16 cellular contexts compared by ENCODE assay signal in genomic region chr15:69164807-69165636, GRCh38. TPM values are rescaled to one million over a fixed set of nuclear protein-coding genes. Genes with fewer than 3 reads are reported as not detected.
A peak's percentile ranks its signal among the peaks of the same experiment; 100 is the strongest.
DNase-seq lines count a peak whose midpoint lies in the region; ATAC-seq, FAIRE-seq and TF ChIP-seq lines count a peak whose summit lies in the region.
"Had no signal": no experiment of that assay in that cellular context is flagged by ENCODE, and none has a peak within 500 bp of the region (broad histone marks: within the 10 kb centered on the region; RNA-seq: fewer than 3 reads in every experiment).

No MANE protein-coding gene starts in this region.

- no TSS peak for BruUV-seq in PC-3 (replicated peaks; lab: Mats Ljungman, UMichigan)

- H3K4me3 Mint-ChIP-seq in activated CD4-positive, alpha-beta T cell treated with anti-CD3 and anti-CD28 coated beads, Interleukin-2, amount 10 ng/mL, durations not matched to agents 7 days and 5 days: no peak overlapping the region
- H3K4me3 Mint-ChIP-seq: activated CD4-positive, alpha-beta memory T cell treated with anti-CD3 and anti-CD28 coated beads for 36 hours; activated naive CD8-positive, alpha-beta T cell; natural killer cell had no signal

- H3K79me2 ChIP-seq in PC-3 (ENCODE audit: low read length): peaks cover 48% of the 10 kb centered on the region
- H3K79me2 ChIP-seq in trophoblast cell (ENCODE audit: control insufficient read depth, insufficient read depth, low read length, poor library complexity): peaks cover 9% of the 10 kb centered on the region

- H4K8ac ChIP-seq in trophoblast cell (ENCODE audit: low read depth, low read length): no peak overlapping the region

- H4K20me1 ChIP-seq in PC-3 (ENCODE audit: low read length): no peaks in the 10 kb centered on the region

- peak; percentile 84 for DNase-seq in HCEC 1CT
- peak; percentile 50 for DNase-seq in PC-3
- peak; percentile 67 for DNase-seq in bronchial epithelial cell (ENCODE audit: low read depth)
- no peak for DNase-seq in trophoblast cell
- no peak for DNase-seq in activated CD4-positive, alpha-beta T cell treated with anti-CD3 and anti-CD28 coated beads, Interleukin-2, amount 50 U/mL, for 48 hours
- no peak for DNase-seq in activated CD4-positive, alpha-beta T cell treated with anti-CD3 and anti-CD28 coated beads, Interleukin-2, amount 10 ng/mL, durations not matched to agents 7 days and 5 days
- DNase-seq in T-helper 2 cell: no peak
- DNase-seq: activated CD4-positive, alpha-beta memory T cell treated with anti-CD3 and anti-CD28 coated beads for 36 hours; activated T-cell treated with anti-CD3 and anti-CD28 coated beads, Interleukin-2, amount 50 U/mL, for 1 hour; islet precursor cell; natural killer cell; NCI-H1436 treated with DMSO at 0.1 percent for 48 hours; NCI-H2227 treated with DMSO at 0.1 percent for 48 hours; thyroid gland had no signal

- no peak overlapping the region for H2BK120ac ChIP-seq in trophoblast cell (ENCODE audit: insufficient read depth, low read length, poor library complexity)

- no peaks in the 10 kb centered on the region for H3K9me3 Mint-ChIP-seq in activated CD4-positive, alpha-beta T cell treated with anti-CD3 and anti-CD28 coated beads, Interleukin-2, amount 10 ng/mL, durations not matched to agents 7 days and 5 days
- H3K9me3 Mint-ChIP-seq: activated CD4-positive, alpha-beta memory T cell treated with anti-CD3 and anti-CD28 coated beads for 36 hours; natural killer cell had no signal

- H3K4ac ChIP-seq in trophoblast cell (ENCODE audit: low read depth, low read length): no peak overlapping the region

- peaks cover 9% of the 10 kb centered on the region for H3K79me1 ChIP-seq in trophoblast cell (ENCODE audit: low read length)

- H3K27ac ChIP-seq in PC-3 (ENCODE audit: low read length) (no peak overlapping the region), trophoblast cell (ENCODE audit: low read depth, low read length) (no peak overlapping the region)
- H3K27ac ChIP-seq: esophagus muscularis mucosa, thyroid gland had no signal

- TF ChIP-seq CTCF in PC-3 (conservative IDR thresholded peaks at IDR 0.05; ENCODE audit: low read depth, low read length) (no peak), bronchial epithelial cell (IDR thresholded peaks at IDR 0.05; ENCODE audit: insufficient read depth, low read length, severe bottlenecking) (no peak)

- H2AK5ac ChIP-seq in trophoblast cell (ENCODE audit: low read length): no peak overlapping the region

- no peak overlapping the region for H4K12ac ChIP-seq in trophoblast cell (ENCODE audit: low read depth, low read length)

- H3K4me3 ChIP-seq in PC-3 (ENCODE audit: low read length) (no peak overlapping the region), bronchial epithelial cell (ENCODE audit: low read depth, low read length) (no peak overlapping the region), trophoblast cell (ENCODE audit: low read depth, low read length) (no peak overlapping the region)
- H3K4me3 ChIP-seq: esophagus muscularis mucosa, thyroid gland had no signal

- no peak overlapping the region for H2BK5ac ChIP-seq in trophoblast cell (ENCODE audit: low read depth, low read length, poor library complexity)

- no peak overlapping the region for H4K91ac ChIP-seq in trophoblast cell (ENCODE audit: low read depth, low read length)

- peaks cover 18% of the 10 kb centered on the region for H3K27me3 Mint-ChIP-seq in activated CD4-positive, alpha-beta T cell treated with anti-CD3 and anti-CD28 coated beads, Interleukin-2, amount 10 ng/mL, durations not matched to agents 7 days and 5 days
- H3K27me3 Mint-ChIP-seq: activated naive CD8-positive, alpha-beta T cell had no signal

- H3K4me1 ChIP-seq in PC-3 (ENCODE audit: insufficient read depth, low read length) (peaks cover 16% of the 10 kb centered on the region; the same call in 1 of the 2 replicates), trophoblast cell (ENCODE audit: control insufficient read depth in 1 of 2, insufficient read depth in 2 of 2, low read length in 2 of 2) (no peaks in the 10 kb centered on the region)
- H3K4me1 ChIP-seq: thyroid gland had no signal

- H3K4me1 Mint-ChIP-seq in activated CD4-positive, alpha-beta T cell treated with anti-CD3 and anti-CD28 coated beads, Interleukin-2, amount 10 ng/mL, durations not matched to agents 7 days and 5 days: peaks cover 9% of the 10 kb centered on the region

- no peak overlapping the region for H3K18ac ChIP-seq in trophoblast cell (ENCODE audit: low read length)

- no peak overlapping the region for H3K27ac Mint-ChIP-seq in activated CD4-positive, alpha-beta T cell treated with anti-CD3 and anti-CD28 coated beads, Interleukin-2, amount 10 ng/mL, durations not matched to agents 7 days and 5 days
- H3K27ac Mint-ChIP-seq: activated CD4-positive, alpha-beta memory T cell treated with anti-CD3 and anti-CD28 coated beads for 36 hours; activated naive CD8-positive, alpha-beta T cell; natural killer cell had no signal

- H3K9ac ChIP-seq in PC-3 (ENCODE audit: low read length) (no peak overlapping the region), trophoblast cell (ENCODE audit: low read length) (no peak overlapping the region)

- H3K23ac ChIP-seq in trophoblast cell (ENCODE audit: low read length): peak overlapping the region; percentile 98

- intact Hi-C loops in PC-3 (cut with micrococcal nuclease): no loop called here

- H2BK12ac ChIP-seq in trophoblast cell (ENCODE audit: low read length): no peak overlapping the region

- H2AFZ ChIP-seq in PC-3 (ENCODE audit: low read length) (no peak overlapping the region), trophoblast cell (ENCODE audit: insufficient read depth, low read length, poor library complexity) (no peak overlapping the region)

- peak overlapping the region; percentile 20; the same call in 1 of the 2 replicates for H3K4me2 ChIP-seq in PC-3 (ENCODE audit: low read length)
- H3K4me2 ChIP-seq in trophoblast cell (ENCODE audit: low read length): no peak overlapping the region

- no peaks in the 10 kb centered on the region for H3K36me3 Mint-ChIP-seq in activated CD4-positive, alpha-beta T cell treated with anti-CD3 and anti-CD28 coated beads, Interleukin-2, amount 10 ng/mL, durations not matched to agents 7 days and 5 days (ENCODE audit: low read depth)
- H3K36me3 Mint-ChIP-seq: activated CD4-positive, alpha-beta memory T cell treated with anti-CD3 and anti-CD28 coated beads for 36 hours; natural killer cell had no signal

- H3K9me2 ChIP-seq in PC-3 (replicated peaks; ENCODE audit: low read length): no peaks in the 10 kb centered on the region

- FAIRE-seq in bronchial epithelial cell (lab: Jason Lieb, UNC): no peak

- H3K9me3 ChIP-seq in PC-3 (ENCODE audit: low read length) (no peaks in the 10 kb centered on the region), trophoblast cell (ENCODE audit: insufficient read depth, low read depth, low read length) (no peaks in the 10 kb centered on the region)
- H3K9me3 ChIP-seq: esophagus muscularis mucosa, thyroid gland had no signal

- peak; percentile 12 for ATAC-seq in PC-3
- ATAC-seq: natural killer cell had no signal

- H3F3A ChIP-seq in PC-3 (ENCODE audit: low read length, unreplicated experiment): no peaks in the 10 kb centered on the region

- CTCF ChIA-PET in PC-3 (lab: Charles Lee): no interaction called here
- CTCF ChIA-PET in activated CD4-positive, alpha-beta T cell treated with anti-CD3 and anti-CD28 coated beads, Interleukin-2, amount 10 ng/mL, durations not matched to agents 7 days and 5 days (lab: Charles Lee): interaction anchor here (0.7 kb wide), 1 partner anchor 701 kb away, joined by 3 read pairs; no protein-coding TSS in a partner anchor

- POLR2A ChIA-PET in PC-3 (lab: Charles Lee; ENCODE audit: unreplicated experiment): interaction anchor here (0.6 kb wide), 1 partner anchor 51 kb away, joined by 12 read pairs; no protein-coding TSS in a partner anchor
- POLR2A ChIA-PET in activated CD4-positive, alpha-beta T cell treated with anti-CD3 and anti-CD28 coated beads, Interleukin-2, amount 10 ng/mL, durations not matched to agents 7 days and 5 days (lab: Charles Lee): no interaction called here

- no CpG with 5 or more reads among the region's 3 CpGs for WGBS in trophoblast cell (ENCODE audit: extremely low coverage, insufficient coverage, insufficient read length)

- H3K36me3 ChIP-seq in PC-3 (ENCODE audit: low read depth, low read length) (no peaks in the 10 kb centered on the region), bronchial epithelial cell (ENCODE audit: control insufficient read depth, insufficient read depth, low read length) (no peaks in the 10 kb centered on the region), trophoblast cell (ENCODE audit: control insufficient read depth in 1 of 2, insufficient read depth in 2 of 2, low read length in 2 of 2) (no peaks in the 10 kb centered on the region)
- H3K36me3 ChIP-seq: esophagus muscularis mucosa, thyroid gland had no signal

- no peak overlapping the region for H3K14ac ChIP-seq in trophoblast cell (ENCODE audit: low read length)

- H3K27me3 ChIP-seq in PC-3 (ENCODE audit: low read length) (no peaks in the 10 kb centered on the region), bronchial epithelial cell (ENCODE audit: control insufficient read depth, insufficient read depth, low read length) (no peaks in the 10 kb centered on the region), trophoblast cell (ENCODE audit: insufficient read depth, low read length) (no peaks in the 10 kb centered on the region)
- H3K27me3 ChIP-seq: esophagus muscularis mucosa, thyroid gland had no signal

RNA-seq across cellular contexts. Expression of gene GLCE, which starts 4.6 kb away (rescaled TPM):
- total RNA-seq in PC-3 (2014; rRNA removed): 11.1 and 15.4 TPM in 2 replicates
- total RNA-seq in bronchial epithelial cell: 43.0 and 46.3 TPM in 2 replicates
- polyA plus RNA-seq in trophoblast cell (2013): 15.8 and 16.5 TPM in 2 replicates
- 1 to 10 TPM; 3.8 to 5.0 TPM for total RNA-seq in activated CD4-positive, alpha-beta T cell treated with anti-CD3 and anti-CD28 coated beads, Interleukin-2, amount 10 ng/mL, durations not matched to agents 7 days and 5 days

Comparison
In these comparisons a context has a peak if more than half of its experiments do, and no peak if none do; other contexts are left out.
1. DNase-seq: peak in HCEC 1CT (single experiment), PC-3 (single experiment) and bronchial epithelial cell (single experiment); none in trophoblast cell (0 of 2), activated CD4-positive, alpha-beta T cell treated with anti-CD3 and anti-CD28 coated beads, Interleukin-2, amount 50 U/mL, for 48 hours (0 of 2), activated CD4-positive, alpha-beta T cell treated with anti-CD3 and anti-CD28 coated beads, Interleukin-2, amount 10 ng/mL, durations not matched to agents 7 days and 5 days (single experiment) and T-helper 2 cell (0 of 5).